ENCODE assay signal across 10 cellular contexts in genomic region chr1:3567405-3567804, GRCh38.
"Had no signal": no experiment of that assay in that cellular context is flagged by ENCODE, and none has a peak within 500 bp of the region (broad histone marks: within the 10 kb centered on the region; RNA-seq: fewer than 3 reads in every experiment).

No MANE protein-coding gene starts in this region.

- H3K4me3 ChIP-seq: GM23248, GM23338, HAP-1 had no signal

- H3K27ac ChIP-seq: GM23248 had no signal

- H3K4me2 ChIP-seq: GM23338 had no signal

- ATAC-seq: GM23338, HCT116 had no signal

- H2AFZ ChIP-seq: GM23248, GM23338 had no signal

- FAIRE-seq: H1, H54 had no signal

- H3K36me3 ChIP-seq: HAP-1 had no signal

- H3K9ac ChIP-seq: GM23248 had no signal

- H3K9me3 ChIP-seq: HAP-1 had no signal

- H3K4me1 ChIP-seq: HAP-1 had no signal

- DNase-seq: GM23248, GOT3, H7, H9, HCEC 1CT had no signal
